8 cellular contexts compared by ENCODE assay signal in the genomic region with DNA sequence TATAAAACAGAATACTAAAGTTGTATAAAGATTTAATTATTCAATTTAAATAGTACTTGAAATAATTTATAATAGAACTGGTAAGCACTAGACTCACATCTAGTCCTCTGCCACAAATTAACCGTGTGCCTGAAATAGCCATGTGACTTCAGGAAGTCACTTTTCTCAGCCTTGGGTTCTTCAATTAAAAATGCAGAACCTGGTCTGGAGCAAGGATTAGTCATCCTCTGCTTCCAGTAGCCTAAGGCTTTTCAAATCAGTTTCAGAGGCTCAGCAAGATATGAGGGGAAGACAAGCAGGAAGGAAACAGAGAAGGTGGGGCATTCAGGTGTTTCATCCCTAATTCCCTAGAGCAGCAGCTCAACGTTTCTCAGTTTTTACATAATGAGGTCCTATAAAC. TPM values are rescaled to one million over a fixed set of nuclear protein-coding genes. Genes with fewer than 3 reads are reported as not detected.
DNase-seq lines count a peak whose midpoint lies in the region; ATAC-seq, FAIRE-seq and TF ChIP-seq lines count a peak whose summit lies in the region.

No MANE protein-coding gene starts in this region.

- ATAC-seq in GM12878: peak; percentile 44
- peak; percentile 55 to 71 for ATAC-seq in naive B cell (ENCODE audit: low read depth in 2 of 2)
- ATAC-seq in activated CD4-positive, CD25-positive, alpha-beta regulatory T cell treated with anti-CD3 and anti-CD28 coated beads, Interleukin-2, amount 50 U/mL, for 24 hours: no peak

- H4K20me1 ChIP-seq in GM12878 (ENCODE audit: control insufficient read depth, insufficient read depth): no peaks in the 10 kb centered on the region

- no peak for TF ChIP-seq CTCF in GM12878 (IDR thresholded peaks at IDR 0.05 in 2 of 3, conservative IDR thresholded peaks at IDR 0.05 in 1 of 3; ENCODE audit: control insufficient read depth in 2 of 3, extremely low read depth in 1 of 3, insufficient read depth in 1 of 3, low read depth in 3 of 3, low read length in 3 of 3)

- TF ChIP-seq EP300 in GM12878 (IDR thresholded peaks at IDR 0.05; ENCODE audit: borderline replicate concordance in 1 of 2, control insufficient read depth in 1 of 2, low read depth in 2 of 2, low read length in 2 of 2): no peak

- no peaks in the 10 kb centered on the region for H3K79me2 ChIP-seq in GM12878 (ENCODE audit: control insufficient read depth, insufficient read depth, low read length)

- FAIRE-seq in GM12891 (lab: Jason Lieb, UNC) (no peak), GM12878 (lab: Jason Lieb, UNC) (no peak)

- H3K36me3 ChIP-seq in GM12878 (ENCODE audit: control insufficient read depth in 2 of 2, insufficient read depth in 2 of 2, low read length in 1 of 2): 0 out of 4 replicates have a peak, but pooled peaks cover 0 to 3% of the 10 kb centered on the region in 2 experiments

- no peak overlapping the region for H3K4me3 ChIP-seq in GM12878

- in situ Hi-C loops in GM12878 (cut with MboI): no loop called here

- peaks cover 0 to 2% (median 0%) of the 10 kb centered on the region in 3 donors for H3K9me3 Mint-ChIP-seq in IgD-negative memory B cell
- peaks cover 0 to 4% (median 2%) of the 10 kb centered on the region in 7 donors for H3K9me3 Mint-ChIP-seq in naive B cell

- H3K4me2 ChIP-seq in GM12878 (ENCODE audit: control insufficient read depth, insufficient read depth): no peak overlapping the region

- DNase-seq in GM12891 (ENCODE audit: insufficient read length, low spot score): no peak
- no peak for DNase-seq in GM12878 (ENCODE audit: low read depth, low spot score)
- DNase-seq in naive B cell: no peak
- no peak for DNase-seq in inferior parietal cortex (ENCODE audit: extremely low spot score)
- no peak for DNase-seq in HuH-7.5 (ENCODE audit: low spot score)
- no peak for DNase-seq in activated CD4-positive, alpha-beta T cell treated with anti-CD3 and anti-CD28 coated beads for 4 hours

- no peaks in the 10 kb centered on the region for H3K9me3 ChIP-seq in GM12878 (replicated peaks; ENCODE audit: control insufficient read depth, insufficient read depth, low read length)

- TF ChIP-seq RAD21 in GM12878 (IDR thresholded peaks at IDR 0.05; ENCODE audit: insufficient read depth, low read depth, low read length): no peak

- intact Hi-C loops in GM12878 (cut with micrococcal nuclease; ENCODE audit: unreplicated experiment): no loop called here

- H3K9ac ChIP-seq in GM12878 (ENCODE audit: control insufficient read depth, insufficient read depth, low read length): no peak overlapping the region

- H3K27ac ChIP-seq in GM12878 (ENCODE audit: control insufficient read depth, insufficient read depth): no peak overlapping the region

- 7% methylated on average over 2 of the region's 2 CpGs for WGBS in GM12878 (ENCODE audit: insufficient coverage, insufficient replicate concordance, low lambda C conversion rate, missing lambda C conversion rate)

- H3K4me1 ChIP-seq in GM12878 (ENCODE audit: control insufficient read depth, insufficient read depth, low read length): peaks cover 11% of the 10 kb centered on the region; the same call in 1 of the 2 replicates

- TF ChIP-seq POLR2A in GM12891 (IDR thresholded peaks at IDR 0.05; ENCODE audit: low read depth, low read length) (no peak), GM12878 (IDR thresholded peaks at IDR 0.05; ENCODE audit: low read depth, low read length) (no peak)

- BruUV-seq in GM12878 (replicated peaks; lab: Mats Ljungman, UMichigan): no TSS peak

- H3K27me3 Mint-ChIP-seq in IgD-negative memory B cell (no peaks in the 10 kb centered on the region), naive B cell (no peaks in the 10 kb centered on the region)

- peak overlapping the region in 2 of 3 donors; percentile 20 to 47 for H3K27ac Mint-ChIP-seq in IgD-negative memory B cell
- peak overlapping the region in 5 of 6 donors; percentile 46 to 68 (median 61) for H3K27ac Mint-ChIP-seq in naive B cell

- H3K4me3 Mint-ChIP-seq in IgD-negative memory B cell: peak overlapping the region in 1 of 4 donors; percentile 30
- peak overlapping the region in 1 of 8 donors; percentile 8 for H3K4me3 Mint-ChIP-seq in naive B cell

- H3K27me3 ChIP-seq in GM12878 (replicated peaks in 1 of 2; ENCODE audit: control insufficient read depth in 2 of 2, insufficient read depth in 2 of 2, low read length in 1 of 2): no peaks in the 10 kb centered on the region

- POLR2A ChIA-PET in GM12878 (lab: Charles Lee): interaction anchor here (0.6 kb wide), 1 partner anchor 190 kb away, joined by 3 read pairs; no protein-coding TSS in a partner anchor

- CTCF ChIA-PET in GM12878 (lab: Yijun Ruan, JAX): interaction anchor here (1.2 to 1.6 kb wide), 3 partner anchors 8 to 29 kb away, joined by 3 to 5 read pairs (median 3); no protein-coding TSS in a partner anchor

- H3K4me1 Mint-ChIP-seq in IgD-negative memory B cell: peaks cover 22% of the 10 kb centered on the region in 3 donors
- peaks cover 15 to 28% (median 25%) of the 10 kb centered on the region in 3 donors for H3K4me1 Mint-ChIP-seq in naive B cell

- SMC1A ChIA-PET in GM12878 (lab: Charles Lee; ENCODE audit: uncharacterized antibody, unreplicated experiment): interaction anchor here (0.5 to 2.5 kb wide), 8 partner anchors 14 to 302 kb away, joined by 3 to 8 read pairs (median 3); no protein-coding TSS in a partner anchor

- H2AFZ ChIP-seq in GM12878 (ENCODE audit: control insufficient read depth, low read depth, low read length): no peak overlapping the region

- H3K36me3 Mint-ChIP-seq in IgD-negative memory B cell (peaks cover 11% of the 10 kb centered on the region), naive B cell (peaks cover 12 to 31% of the 10 kb centered on the region in 2 donors)

- RAD21 ChIA-PET in GM12878 (lab: Charles Lee; ENCODE audit: unreplicated experiment): interaction anchor here (0.6 kb wide), 1 partner anchor 24 kb away, joined by 3 read pairs; no protein-coding TSS in a partner anchor

TF ChIP-seq in GM12891, 5 proteins besides CTCF, POLR2A, EP300 and RAD21:
- TF ChIP-seq POLR2AphosphoS5 (IDR thresholded peaks at IDR 0.05; ENCODE audit: low read depth, low read length) (no peak), SPI1 (IDR thresholded peaks at IDR 0.05; ENCODE audit: low read depth, low read length) (peak; percentile 21; the same call in 1 of the 2 replicates)

TF ChIP-seq in GM12878, 131 proteins besides CTCF, POLR2A, EP300 and RAD21:
- TF ChIP-seq DPF2 (IDR thresholded peaks at IDR 0.05): no peak
- no peak for TF ChIP-seq YY1 (IDR thresholded peaks at IDR 0.05; ENCODE audit: low read depth, low read length)

RNA-seq across cellular contexts. Expression of gene DPH5, which starts 23.0 kb away (rescaled TPM):
- 52.4 TPM for polyA plus RNA-seq in GM12891 (2012; ENCODE audit: low read depth, missing spikeins)
- polyA plus RNA-seq in IgD-negative memory B cell: 30.5 TPM
- 26.8 and 29.8 TPM in 2 replicates for total RNA-seq in GM12878 (2013; cell fraction: nucleolus; rRNA removed)
- total RNA-seq in GM12878 (2014; rRNA removed): 44.1 and 50.6 TPM in 2 replicates
- total RNA-seq in GM12878 (2014; rRNA removed; fragmentation: Illumina TruSeq; extraction: Trizol): 70.2 and 72.0 TPM in 2 replicates
- total RNA-seq in GM12878 (2021): 59.8 and 60.7 TPM in 2 replicates
- polyA plus RNA-seq in GM12878 (2011; ENCODE audit: low read depth): 97.2 TPM
- polyA plus RNA-seq in GM12878 (2011; rRNA removed): 95.5 and 118 TPM in 2 replicates
- 38.8 and 54.9 TPM in 2 replicates for polyA plus RNA-seq in GM12878 (2011; cell fraction: cytosol; rRNA removed)
- polyA plus RNA-seq in GM12878 (2011; cell fraction: nucleus; rRNA removed): 24.8 and 27.6 TPM in 2 replicates
- polyA plus RNA-seq in GM12878 (2012): 32.4 and 48.7 TPM in 2 replicates
- polyA plus RNA-seq in GM12878 (2014; fragmentation: Illumina TruSeq; extraction: Trizol): 76.5 and 103 TPM in 2 replicates
- polyA plus RNA-seq in GM12878 (2014; fragmentation: Nextera tagmentation; extraction: Ambion mirVana): 10 to 100 TPM; 83.7 to 95.7 TPM
- polyA plus RNA-seq in GM12878 (2014; rRNA removed): 44.1 and 62.6 TPM in 2 replicates
- polyA plus RNA-seq in GM12878 (2016; fragmentation: Nextera tagmentation; extraction: Ambion mirVana): 10 to 100 TPM; 50.0 to 52.3 TPM
- 29.8 and 30.5 TPM in 2 replicates for polyA minus RNA-seq in GM12878 (2011; rRNA and poly(A)+ RNA removed)
- polyA minus RNA-seq in GM12878 (2011; cell fraction: cytosol; rRNA and poly(A)+ RNA removed): 6.9 and 9.5 TPM in 2 replicates
- polyA minus RNA-seq in GM12878 (2011; cell fraction: nucleus; rRNA and poly(A)+ RNA removed): 12.2 and 15.4 TPM in 2 replicates
- polyA plus RNA-seq in naive B cell (ENCODE audit: low read depth in 6 of 6): 10 to 100 TPM; 23.2 to 52.1 (median 43.8) TPM

Comparison
In these comparisons a context has a peak if more than half of its experiments do, and no peak if none do; other contexts are left out.
1. ATAC-seq: peak in GM12878 (single experiment) and naive B cell (2 of 2); none in activated CD4-positive, CD25-positive, alpha-beta regulatory T cell treated with anti-CD3 and anti-CD28 coated beads, Interleukin-2, amount 50 U/mL, for 24 hours (0 of 2).